Comparison of ENCODE assay signal across 7 cellular contexts in genomic region chr16:20532284-20532792, GRCh38. TPM values are rescaled to one million over a fixed set of nuclear protein-coding genes. Genes with fewer than 3 reads are reported as not detected.
"Had no signal": no experiment of that assay in that cellular context is flagged by ENCODE, and none has a peak within 500 bp of the region (broad histone marks: within the 10 kb centered on the region; RNA-seq: fewer than 3 reads in every experiment).

No MANE protein-coding gene starts in this region.

RNA-seq across cellular contexts. Expression of gene ACSM2B, which starts 43.8 kb away (rescaled TPM):
- total RNA-seq: GM23248, GM23338, H1, H4, H7, H9, HFFc6 had no signal
- polyA plus RNA-seq: GM23248, GM23338, H1 had no signal
